ENCODE assay signal across 8 cellular contexts in the genomic region with DNA sequence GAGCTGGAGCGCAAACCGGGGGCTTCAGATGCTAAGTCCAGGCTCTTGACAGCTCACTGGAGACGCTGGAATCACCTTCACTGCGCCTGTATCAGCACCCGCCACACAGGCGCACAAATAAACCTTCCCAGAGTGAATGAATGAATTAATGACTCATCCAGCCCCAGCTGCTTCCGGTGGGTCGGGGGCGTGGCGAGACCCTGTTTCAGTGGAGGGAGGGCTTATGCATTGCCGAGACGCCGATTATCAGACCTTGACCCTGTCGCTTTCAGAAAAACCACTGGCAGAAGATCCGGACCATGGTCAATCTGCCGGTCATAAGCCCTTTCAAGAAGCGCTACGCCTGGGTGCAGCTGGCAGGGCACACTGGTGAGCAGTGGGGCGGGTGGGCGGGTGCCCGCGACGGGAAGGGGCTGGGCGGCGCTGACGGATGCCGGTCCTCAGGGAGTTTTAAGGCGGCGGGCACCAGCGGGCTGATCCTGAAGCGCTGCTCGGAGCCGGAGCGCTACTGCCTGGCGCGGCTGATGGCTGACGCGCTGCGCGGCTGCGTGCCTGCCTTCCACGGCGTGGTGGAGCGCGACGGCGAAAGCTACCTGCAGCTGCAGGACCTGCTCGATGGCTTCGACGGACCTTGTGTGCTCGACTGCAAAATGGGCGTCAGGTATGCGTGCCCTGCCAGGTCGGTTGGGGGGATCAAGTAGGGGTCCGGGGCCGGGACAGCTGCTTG. TPM values are rescaled to one million over a fixed set of nuclear protein-coding genes. Genes with fewer than 3 reads are reported as not detected.
DNase-seq lines count a peak whose midpoint lies in the region; ATAC-seq and TF ChIP-seq lines count a peak whose summit lies in the region.

No MANE protein-coding gene starts in this region.

- H3K4me1 ChIP-seq in right atrium auricular region (peaks cover 0 to 23% of the 10 kb centered on the region in 2 donors), thoracic aorta (ENCODE audit: control insufficient read depth in 1 of 2, low read depth in 2 of 2) (peaks cover 14 to 15% of the 10 kb centered on the region in 2 donors)

- ATAC-seq in Right ventricle myocardium superior (ENCODE audit: poor library complexity) (peak; percentile 69), thoracic aorta (ENCODE audit: insufficient number of reproducible peaks, low FRiP score, low read depth) (no peak), HG02852 (IDR thresholded peaks at IDR 0.05; ENCODE audit: unreplicated experiment) (no peak), HG02884 (IDR thresholded peaks at IDR 0.05; ENCODE audit: unreplicated experiment) (no peak)

- H3K4me3 ChIP-seq in right atrium auricular region (peak overlapping the region in 1 of 2 donors; percentile 34), thoracic aorta (peak overlapping the region; percentile 62)

- H3K27me3 ChIP-seq in right atrium auricular region (peaks cover 7 to 23% of the 10 kb centered on the region in 2 donors), thoracic aorta (replicated peaks; ENCODE audit: insufficient read depth) (no peaks in the 10 kb centered on the region)

- H3K27ac ChIP-seq in right atrium auricular region = no peak overlapping the region
- H3K27ac ChIP-seq in thoracic aorta = no peak overlapping the region

- H3K4me3 Mint-ChIP-seq in activated naive CD4-positive, alpha-beta T cell treated with anti-CD3 and anti-CD28 coated beads, Interleukin-2, amount 50 U/mL, for 24 hours = peak overlapping the region; percentile 73

- H3K27ac Mint-ChIP-seq in activated naive CD4-positive, alpha-beta T cell treated with anti-CD3 and anti-CD28 coated beads, Interleukin-2, amount 50 U/mL, for 24 hours = no peak overlapping the region

- H3K36me3 ChIP-seq in right atrium auricular region = no peaks in the 10 kb centered on the region
- no peaks in the 10 kb centered on the region for H3K36me3 ChIP-seq in thoracic aorta

- H3K9me3 ChIP-seq in right atrium auricular region = no peaks in the 10 kb centered on the region
- no peaks in the 10 kb centered on the region for H3K9me3 ChIP-seq in thoracic aorta

- H3K27me3 Mint-ChIP-seq in activated naive CD4-positive, alpha-beta T cell treated with anti-CD3 and anti-CD28 coated beads, Interleukin-2, amount 50 U/mL, for 24 hours = peaks cover 38% of the 10 kb centered on the region

- DNase-seq in Right ventricle myocardium superior (no peak), right atrium auricular region (ENCODE audit: low spot score) (no peak), islet precursor cell (peak; percentile 72), thoracic aorta (ENCODE audit: low spot score) (no peak), SK-N-DZ (ENCODE audit: low spot score) (no peak)

- peaks cover 16% of the 10 kb centered on the region for H3K4me1 Mint-ChIP-seq in activated naive CD4-positive, alpha-beta T cell treated with anti-CD3 and anti-CD28 coated beads, Interleukin-2, amount 50 U/mL, for 24 hours

- TF ChIP-seq CTCF in right atrium auricular region (IDR thresholded peaks at IDR 0.05) (no peak), thoracic aorta (IDR thresholded peaks at IDR 0.05) (no peak)

- intact Hi-C loops in Right ventricle myocardium superior (cut with DNase I) = no loop called here

- H3K36me3 Mint-ChIP-seq in activated naive CD4-positive, alpha-beta T cell treated with anti-CD3 and anti-CD28 coated beads, Interleukin-2, amount 50 U/mL, for 24 hours = no peaks in the 10 kb centered on the region

- H3K9me3 Mint-ChIP-seq in activated naive CD4-positive, alpha-beta T cell treated with anti-CD3 and anti-CD28 coated beads, Interleukin-2, amount 50 U/mL, for 24 hours = no peaks in the 10 kb centered on the region

RNA-seq across cellular contexts. Expression of a gene that starts 7.7 kb away (rescaled TPM):
- total RNA-seq in Right ventricle myocardium superior (2.6 TPM), right atrium auricular region (under 1 TPM in 1 of 2 donors, not detected in 1; 0.90 TPM), thoracic aorta (1 to 10 TPM in 1 of 2 donors, not detected in 1; 4.4 TPM)
- 2.3 and 2.4 TPM in 2 replicates for polyA plus RNA-seq in SK-N-DZ (2014; cell fraction: cytosol; rRNA removed)
- 3.8 and 7.2 TPM in 2 replicates for polyA plus RNA-seq in SK-N-DZ (2014; cell fraction: nucleus; rRNA removed)

RNA-seq across cellular contexts. Expression of a gene that starts 12.3 kb away (rescaled TPM):
- 1.1 TPM for total RNA-seq in Right ventricle myocardium superior
- total RNA-seq in right atrium auricular region = under 1 TPM in 1 of 2 donors, not detected in 1; 0.98 TPM
- total RNA-seq in thoracic aorta = under 1 TPM; 0.35 to 0.81 TPM
- 0.44 and 0.84 TPM in 2 replicates for polyA plus RNA-seq in SK-N-DZ (2014; cell fraction: cytosol; rRNA removed)
- 9.2 and 9.9 TPM in 2 replicates for polyA plus RNA-seq in SK-N-DZ (2014; cell fraction: nucleus; rRNA removed)

RNA-seq across cellular contexts. Expression of a gene that starts 42.7 kb away (rescaled TPM):
- total RNA-seq in Right ventricle myocardium superior = 26.4 TPM
- total RNA-seq in right atrium auricular region = 10 to 100 TPM; 10.4 to 25.3 TPM
- 10 to 100 TPM; 14.7 to 19.2 TPM for total RNA-seq in thoracic aorta
- polyA plus RNA-seq in SK-N-DZ (2014; cell fraction: cytosol; rRNA removed) = 28.7 and 40.8 TPM in 2 replicates
- 26.0 and 51.8 TPM in 2 replicates for polyA plus RNA-seq in SK-N-DZ (2014; cell fraction: nucleus; rRNA removed)

RNA-seq across cellular contexts. Expression of a gene that starts 57.7 kb away (rescaled TPM):
- total RNA-seq in Right ventricle myocardium superior (4.3 TPM), right atrium auricular region (1 to 10 TPM; 4.1 to 8.5 TPM), thoracic aorta (1 to 10 TPM; 5.4 to 8.8 TPM)
- polyA plus RNA-seq in SK-N-DZ (2014; cell fraction: cytosol; rRNA removed) = 16.3 and 17.9 TPM in 2 replicates
- 17.2 and 21.0 TPM in 2 replicates for polyA plus RNA-seq in SK-N-DZ (2014; cell fraction: nucleus; rRNA removed)
